In genomic region chr6:7035837-7036249, GRCh38 we compare ENCODE assay signal across 28 cellular contexts.
DNase-seq lines count a peak whose midpoint lies in the region; ATAC-seq, FAIRE-seq and TF ChIP-seq lines count a peak whose summit lies in the region.
"Had no signal": no experiment of that assay in that cellular context is flagged by ENCODE, and none has a peak within 500 bp of the region (broad histone marks: within the 10 kb centered on the region; RNA-seq: fewer than 3 reads in every experiment).

No MANE protein-coding gene starts in this region.

- dilution Hi-C loops in keratinocyte (cut with MboI; ENCODE audit: extremely low pct_ligation_motif_present, low sequenced_read_pairs): no loop called here

- H3K9me3 ChIP-seq in keratinocyte (ENCODE audit: control insufficient read depth, low read depth, low read length) (no peaks in the 10 kb centered on the region), SK-N-SH (no peaks in the 10 kb centered on the region)
- H3K9me3 ChIP-seq: SJSA1, spleen, tibial nerve had no signal

- H3K9ac ChIP-seq in keratinocyte (ENCODE audit: control insufficient read depth, extremely low read depth, insufficient read depth, low read length) (no peak overlapping the region), SK-N-SH (no peak overlapping the region)

- no peak for TF ChIP-seq EP300 in SK-N-SH (IDR thresholded peaks at IDR 0.05; ENCODE audit: borderline replicate concordance in 1 of 2, low read depth in 1 of 2, low read length in 1 of 2)

- no peaks in the 10 kb centered on the region for H3K79me2 ChIP-seq in keratinocyte (ENCODE audit: control insufficient read depth, insufficient read depth, low read length)
- H3K79me2 ChIP-seq in SK-N-SH (ENCODE audit: insufficient read depth): no peaks in the 10 kb centered on the region

- H4K20me1 ChIP-seq in keratinocyte (ENCODE audit: control insufficient read depth, extremely low read depth, insufficient read depth, low read length) (no peaks in the 10 kb centered on the region), SK-N-SH (ENCODE audit: insufficient read depth) (no peaks in the 10 kb centered on the region)

- TF ChIP-seq POLR2A in H54 (IDR thresholded peaks at IDR 0.05; ENCODE audit: low read depth, low read length): no peak

- ATAC-seq in GM18519 (IDR thresholded peaks at IDR 0.05; ENCODE audit: low FRiP score, unreplicated experiment): no peak
- ATAC-seq: activated CD4-positive, CD25-positive, alpha-beta regulatory T cell treated with anti-CD3 and anti-CD28 coated beads, Interleukin-2, amount 50 U/mL, for 24 hours; activated CD8-positive, alpha-beta T cell treated with anti-CD3 and anti-CD28 coated beads, Interleukin-2, amount 10 ng/mL, durations not matched to agents 7 days and 5 days had no signal

- no peaks in the 10 kb centered on the region for H3F3A ChIP-seq in SK-N-SH (replicated peaks; ENCODE audit: insufficient read depth)

- H3K27ac ChIP-seq in keratinocyte (ENCODE audit: control insufficient read depth, insufficient read depth, low read length): no peak overlapping the region
- no peak overlapping the region for H3K27ac ChIP-seq in SK-N-SH (ENCODE audit: low read depth in 2 of 2, low read length in 1 of 2)
- H3K27ac ChIP-seq: C4-2B, epithelial cell of prostate, HL-60, SJSA1, spleen, tibial nerve had no signal

- H3K27me3 ChIP-seq in keratinocyte (ENCODE audit: control insufficient read depth, extremely low read depth, insufficient read depth, low read length) (no peaks in the 10 kb centered on the region), SK-N-SH (ENCODE audit: insufficient read depth) (no peaks in the 10 kb centered on the region; the same call in 1 of the 2 replicates)
- H3K27me3 ChIP-seq: SJSA1, spleen, tibial nerve had no signal

- CTCF ChIA-PET in SK-N-SH (lab: Yijun Ruan, JAX): no interaction called here

- no peak for TF ChIP-seq RAD21 in SK-N-SH (IDR thresholded peaks at IDR 0.05; ENCODE audit: low read length)

- POLR2A ChIA-PET in SK-N-SH (lab: Yijun Ruan, JAX): no interaction called here

- no peak overlapping the region for H3K4me2 ChIP-seq in keratinocyte (ENCODE audit: control insufficient read depth, extremely low read depth, insufficient read depth, low read depth, low read length)
- no peak overlapping the region for H3K4me2 ChIP-seq in SK-N-SH

- H3K36me3 ChIP-seq in keratinocyte (ENCODE audit: control insufficient read depth in 2 of 2, extremely low read depth in 1 of 2, insufficient read depth in 2 of 2, low read length in 2 of 2) (no peaks in the 10 kb centered on the region), SK-N-SH (replicated peaks in 1 of 2; ENCODE audit: control insufficient read depth in 1 of 2, insufficient read depth in 2 of 2, low read length in 1 of 2) (no peaks in the 10 kb centered on the region)
- H3K36me3 ChIP-seq: SJSA1, spleen, tibial nerve had no signal

- peak; percentile 36 for DNase-seq in Ammon's horn (ENCODE audit: low spot score)
- peak; percentile 49 for DNase-seq in Jurkat, Clone E6-1 (ENCODE audit: low read depth, low spot score)
- DNase-seq in NCI-H2171 treated with DMSO at 0.1 percent for 48 hours (lab: John Stamatoyannopoulos, UW): peak; percentile 29
- DNase-seq in keratinocyte (ENCODE audit: low read depth, low spot score): no peak
- DNase-seq in SK-N-SH: no peak
- no peak for DNase-seq in COLO668 (lab: John Stamatoyannopoulos, UW; ENCODE audit: unreplicated experiment)
- no peak for DNase-seq in H54 (ENCODE audit: insufficient read length, low spot score)
- DNase-seq: activated CD8-positive, alpha-beta T cell treated with anti-CD3 and anti-CD28 coated beads, Interleukin-2, amount 10 ng/mL, durations not matched to agents 7 days and 5 days; activated naive CD4-positive, alpha-beta T cell treated with anti-CD3 and anti-CD28 coated beads, Interleukin-2, amount 10 ng/mL, durations not matched to agents 7 days and 5 days; activated T-cell treated with anti-CD3 and anti-CD28 coated beads, Interleukin-2, amount 50 U/mL, for 48 hours; anterior cingulate cortex; caudate nucleus; IMR-90; midbrain; NCI-H1105 treated with DMSO at 0.1 percent for 48 hours; NCI-H748 treated with DMSO at 0.1 percent for 48 hours; spleen; stimulated activated CD4-positive, alpha-beta T cell treated with anti-CD3 and anti-CD28 coated beads, Interleukin-4, amount 100 ng/mL, for 24 hours; T-helper 9 cell had no signal

- H3K4me3 ChIP-seq in Jurkat, Clone E6-1 (ENCODE audit: low read length): no peak overlapping the region
- H3K4me3 ChIP-seq in keratinocyte (ENCODE audit: control insufficient read depth in 2 of 3, extremely low read depth in 1 of 3, insufficient read depth in 2 of 3, low read depth in 1 of 3, low read length in 3 of 3) (no peak overlapping the region), SK-N-SH (ENCODE audit: low read depth in 2 of 2, low read length in 1 of 2) (no peak overlapping the region)
- H3K4me3 ChIP-seq: SJSA1, spleen, tibial nerve had no signal

- 56% methylated on average over 2 of the region's 2 CpGs for WGBS in SK-N-SH (ENCODE audit: low lambda C conversion rate)

- H2AFZ ChIP-seq in keratinocyte (ENCODE audit: control insufficient read depth, low read length): no peak overlapping the region
- H2AFZ ChIP-seq in SK-N-SH (ENCODE audit: low read depth): no peak overlapping the region

- no peak for TF ChIP-seq CTCF in keratinocyte (optimal IDR thresholded peaks at IDR 0.05 in 1 of 3, IDR thresholded peaks at IDR 0.05 in 1 of 3, conservative IDR thresholded peaks at IDR 0.05 in 1 of 3; ENCODE audit: extremely low read depth in 1 of 3, insufficient read depth in 2 of 3, low read length in 3 of 3)
- TF ChIP-seq CTCF in SK-N-SH (IDR thresholded peaks at IDR 0.05): no peak

- H3K9me1 ChIP-seq in keratinocyte (ENCODE audit: control insufficient read depth, extremely low read depth, insufficient read depth, low read length): no peaks in the 10 kb centered on the region

- H3K9me2 ChIP-seq in SK-N-SH: no peaks in the 10 kb centered on the region

- FAIRE-seq in keratinocyte (lab: Jason Lieb, UNC) (peak; percentile 5), H54 (lab: Jason Lieb, UNC) (no peak)
- FAIRE-seq: frontal cortex, G401.6 had no signal

- H3K4me1 ChIP-seq in keratinocyte (ENCODE audit: control insufficient read depth, extremely low read depth, insufficient read depth, low read length) (no peaks in the 10 kb centered on the region), SK-N-SH (ENCODE audit: control insufficient read depth in 1 of 2, insufficient read depth in 2 of 2, low read depth in 1 of 2, low read length in 1 of 2) (no peaks in the 10 kb centered on the region)
- H3K4me1 ChIP-seq: SJSA1 had no signal

TF ChIP-seq in SK-N-SH, 30 proteins besides CTCF, POLR2A, EP300 and RAD21:
- TF ChIP-seq MEF2A (IDR thresholded peaks at IDR 0.05; ENCODE audit: borderline replicate concordance, low read depth) (no peak), NRF1 (IDR thresholded peaks at IDR 0.05; ENCODE audit: low read depth, low read length) (no peak), CHD2 (IDR thresholded peaks at IDR 0.05; ENCODE audit: low read length, partially characterized antibody) (no peak), TEAD4 (IDR thresholded peaks at IDR 0.05; ENCODE audit: borderline replicate concordance, insufficient read depth) (no peak), TCF12 (IDR thresholded peaks at IDR 0.05) (no peak), FOXM1 (IDR thresholded peaks at IDR 0.05; ENCODE audit: low read depth) (no peak), EZH2phosphoT487 (IDR thresholded peaks at IDR 0.05; ENCODE audit: borderline replicate concordance, low read depth) (no peak)
- TF ChIP-seq, protein P1, sequence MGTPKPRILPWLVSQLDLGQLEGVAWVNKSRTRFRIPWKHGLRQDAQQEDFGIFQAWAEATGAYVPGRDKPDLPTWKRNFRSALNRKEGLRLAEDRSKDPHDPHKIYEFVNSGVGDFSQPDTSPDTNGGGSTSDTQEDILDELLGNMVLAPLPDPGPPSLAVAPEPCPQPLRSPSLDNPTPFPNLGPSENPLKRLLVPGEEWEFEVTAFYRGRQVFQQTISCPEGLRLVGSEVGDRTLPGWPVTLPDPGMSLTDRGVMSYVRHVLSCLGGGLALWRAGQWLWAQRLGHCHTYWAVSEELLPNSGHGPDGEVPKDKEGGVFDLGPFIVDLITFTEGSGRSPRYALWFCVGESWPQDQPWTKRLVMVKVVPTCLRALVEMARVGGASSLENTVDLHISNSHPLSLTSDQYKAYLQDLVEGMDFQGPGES (IDR thresholded peaks at IDR 0.05; ENCODE audit: low read depth, low read length): no peak
- TF ChIP-seq, protein P2, sequence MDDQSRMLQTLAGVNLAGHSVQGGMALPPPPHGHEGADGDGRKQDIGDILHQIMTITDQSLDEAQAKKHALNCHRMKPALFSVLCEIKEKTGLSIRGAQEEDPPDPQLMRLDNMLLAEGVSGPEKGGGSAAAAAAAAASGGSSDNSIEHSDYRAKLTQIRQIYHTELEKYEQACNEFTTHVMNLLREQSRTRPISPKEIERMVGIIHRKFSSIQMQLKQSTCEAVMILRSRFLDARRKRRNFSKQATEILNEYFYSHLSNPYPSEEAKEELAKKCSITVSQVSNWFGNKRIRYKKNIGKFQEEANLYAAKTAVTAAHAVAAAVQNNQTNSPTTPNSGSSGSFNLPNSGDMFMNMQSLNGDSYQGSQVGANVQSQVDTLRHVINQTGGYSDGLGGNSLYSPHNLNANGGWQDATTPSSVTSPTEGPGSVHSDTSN (IDR thresholded peaks at IDR 0.05): no peak

Comparison
In these comparisons a context has a peak if more than half of its experiments do, and no peak if none do; other contexts are left out.
1. DNase-seq: peak in Ammon's horn (single experiment), Jurkat, Clone E6-1 (single experiment) and NCI-H2171 treated with DMSO at 0.1 percent for 48 hours (single experiment); none in keratinocyte (single experiment), SK-N-SH (single experiment), COLO668 (single experiment) and H54 (single experiment).